ENCODE assay signal across 34 cellular contexts in genomic region chr9:98453589-98454311, GRCh38.
DNase-seq lines count a peak whose midpoint lies in the region; ATAC-seq, FAIRE-seq and TF ChIP-seq lines count a peak whose summit lies in the region.
"Had no signal": no experiment of that assay in that cellular context is flagged by ENCODE, and none has a peak within 500 bp of the region (broad histone marks: within the 10 kb centered on the region; RNA-seq: fewer than 3 reads in every experiment).

No MANE protein-coding gene starts in this region.

- H3K4me1 Mint-ChIP-seq in T-helper 17 cell, result no peaks in the 10 kb centered on the region
- H3K4me1 Mint-ChIP-seq: activated CD4-positive, alpha-beta T cell treated with anti-CD3 and anti-CD28 coated beads for 36 hours; activated T-helper 17 cell treated with anti-CD3 and anti-CD28 coated beads, Interleukin-2, amount 50 U/mL, for 72 hours; CD4-positive, CD25-positive, alpha-beta regulatory T cell; stimulated activated memory B cell treated with anti-CD40 and anti-IgM and Interleukin-4, amounts not matched to agents 10 μg/mL and 1 μg/mL and 100 μg/mL, for 72 hours had no signal

- peaks cover 55% of the 10 kb centered on the region for H3K27me3 Mint-ChIP-seq in T-helper 17 cell

- H3K36me3 Mint-ChIP-seq in T-helper 17 cell (ENCODE audit: low read depth), result no peaks in the 10 kb centered on the region
- H3K36me3 Mint-ChIP-seq: stimulated activated memory B cell treated with anti-CD40 and anti-IgM and Interleukin-4, amounts not matched to agents 10 μg/mL and 1 μg/mL and 100 μg/mL, for 72 hours; type B pancreatic cell had no signal

- H3K4me3 ChIP-seq in bronchial epithelial cell (ENCODE audit: low read depth, low read length), result no peak overlapping the region
- no peak overlapping the region for H3K4me3 ChIP-seq in small intestine (ENCODE audit: low read depth in 1 of 2, low read length in 2 of 2)
- H3K4me3 ChIP-seq: gastrocnemius medialis, GM12878, psoas muscle had no signal

- FAIRE-seq in bronchial epithelial cell (lab: Jason Lieb, UNC) (no peak), small intestine (lab: Jason Lieb, UNC) (no peak)
- FAIRE-seq: GM12878 had no signal

- peak; percentile 31 for DNase-seq in A172 (ENCODE audit: low spot score)
- peak; percentile 16 for DNase-seq in NCI-H69 (lab: John Stamatoyannopoulos, UW)
- peak; percentile 61 for DNase-seq in bronchial epithelial cell (ENCODE audit: low read depth)
- DNase-seq in kidney glomerular epithelial cell (lab: John Stamatoyannopoulos, UW), result peak; percentile 11
- DNase-seq in small intestine, result no peak
- DNase-seq in activated CD8-positive, alpha-beta memory T cell treated with anti-CD3 and anti-CD28 coated beads for 24 hours, result no peak
- DNase-seq in T-helper 17 cell, result no peak
- DNase-seq: 8988T; activated CD4-positive, alpha-beta T cell treated with anti-CD3 and anti-CD28 coated beads for 36 hours; activated CD8-positive, alpha-beta T cell treated with anti-CD3 and anti-CD28 coated beads for 36 hours; activated naive CD4-positive, alpha-beta T cell treated with anti-CD3 and anti-CD28 coated beads, Interleukin-2, amount 50 U/mL, for 16 hours; amniotic stem cell; Calu3; CD4-positive, CD25-positive, alpha-beta regulatory T cell; cortex of kidney; DMS79 treated with DMSO at 0.1 percent for 48 hours; effector memory CD4-positive, alpha-beta T cell; gastrocnemius medialis; HCEC 1CT; left cardiac atrium; NCI-H1417; NCI-H2029 treated with DMSO at 0.1 percent for 48 hours; NCI-H524 treated with DMSO at 0.1 percent for 48 hours; OCI-M1; psoas muscle; stimulated activated CD4-positive, alpha-beta T cell treated with anti-CD3 and anti-CD28 coated beads, Interleukin-15, amount 100 ng/mL, for 24 hours; T-helper 2 cell had no signal

- no peak overlapping the region for H3K27ac ChIP-seq in small intestine (ENCODE audit: low read depth in 1 of 2, low read length in 1 of 2)
- H3K27ac ChIP-seq: gastrocnemius medialis, KMS-11, psoas muscle had no signal

- no peak for TF ChIP-seq CTCF in bronchial epithelial cell (IDR thresholded peaks at IDR 0.05; ENCODE audit: insufficient read depth, low read length, severe bottlenecking)

- H3K9me3 ChIP-seq in small intestine (ENCODE audit: control insufficient read depth, low read depth) (no peaks in the 10 kb centered on the region), T-helper 17 cell (ENCODE audit: control insufficient read depth, low read length, poor library complexity, severe bottlenecking) (no peaks in the 10 kb centered on the region)
- H3K9me3 ChIP-seq: gastrocnemius medialis, psoas muscle had no signal

- ATAC-seq in T-helper 17 cell, result no peak
- no peak for ATAC-seq in GM21381 (IDR thresholded peaks at IDR 0.05; ENCODE audit: unreplicated experiment)
- ATAC-seq: activated CD4-positive, alpha-beta T cell treated with anti-CD3 and anti-CD28 coated beads for 36 hours; activated CD8-positive, alpha-beta T cell treated with anti-CD3 and anti-CD28 coated beads for 36 hours; activated T-helper 17 cell treated with anti-CD3 and anti-CD28 coated beads, Interleukin-2, amount 50 U/mL, for 72 hours; gastrocnemius medialis; GM12878; left cardiac atrium; natural killer cell treated with Interleukin-12 subunit alpha and Interleukin-12 subunit beta and Interleukin-15 and Interleukin-18, amount 100 ng/mL, for 72 hours; psoas muscle; stimulated activated memory B cell treated with anti-CD40 and anti-IgM and Interleukin-4, amounts not matched to agents 10 μg/mL and 1 μg/mL and 100 μg/mL, for 72 hours had no signal

- H3K4me1 ChIP-seq in small intestine (ENCODE audit: control insufficient read depth in 2 of 2, insufficient read depth in 1 of 2, low read depth in 1 of 2, low read length in 1 of 2), result no peaks in the 10 kb centered on the region
- H3K4me1 ChIP-seq: gastrocnemius medialis, psoas muscle had no signal

- H3K27me3 ChIP-seq in bronchial epithelial cell (ENCODE audit: control insufficient read depth, insufficient read depth, low read length), result peaks cover 3% of the 10 kb centered on the region
- H3K27me3 ChIP-seq in small intestine (ENCODE audit: control insufficient read depth in 2 of 2, insufficient read depth in 2 of 2, low read length in 2 of 2), result peaks cover 0 to 3% of the 10 kb centered on the region in 2 donors
- H3K27me3 ChIP-seq: gastrocnemius medialis had no signal

- 84 to 86% (median 86%) methylated on average over 16 of the region's 16 CpGs for WGBS in small intestine, 3 donors

- no peak overlapping the region for H3K4me3 Mint-ChIP-seq in T-helper 17 cell
- H3K4me3 Mint-ChIP-seq: activated CD4-positive, alpha-beta T cell treated with anti-CD3 and anti-CD28 coated beads for 36 hours; activated CD8-positive, alpha-beta T cell treated with anti-CD3 and anti-CD28 coated beads for 36 hours; activated T-helper 17 cell treated with anti-CD3 and anti-CD28 coated beads, Interleukin-2, amount 50 U/mL, for 72 hours; CD4-positive, CD25-positive, alpha-beta regulatory T cell; natural killer cell treated with Interleukin-12 subunit alpha and Interleukin-12 subunit beta and Interleukin-15 and Interleukin-18, amount 100 ng/mL, for 72 hours; stimulated activated memory B cell treated with anti-CD40 and anti-IgM and Interleukin-4, amounts not matched to agents 10 μg/mL and 1 μg/mL and 100 μg/mL, for 72 hours; type B pancreatic cell had no signal

- no peaks in the 10 kb centered on the region for H3K36me3 ChIP-seq in bronchial epithelial cell (ENCODE audit: control insufficient read depth, insufficient read depth, low read length)
- H3K36me3 ChIP-seq in small intestine (ENCODE audit: control insufficient read depth in 2 of 2, insufficient read depth in 2 of 2, low read length in 2 of 2), result no peaks in the 10 kb centered on the region
- H3K36me3 ChIP-seq: gastrocnemius medialis had no signal

- H3K27ac Mint-ChIP-seq in T-helper 17 cell, result no peak overlapping the region
- H3K27ac Mint-ChIP-seq: activated CD4-positive, alpha-beta T cell treated with anti-CD3 and anti-CD28 coated beads for 36 hours; activated CD8-positive, alpha-beta T cell treated with anti-CD3 and anti-CD28 coated beads for 36 hours; activated T-helper 17 cell treated with anti-CD3 and anti-CD28 coated beads, Interleukin-2, amount 50 U/mL, for 72 hours; CD4-positive, CD25-positive, alpha-beta regulatory T cell; natural killer cell treated with Interleukin-12 subunit alpha and Interleukin-12 subunit beta and Interleukin-15 and Interleukin-18, amount 100 ng/mL, for 72 hours; stimulated activated memory B cell treated with anti-CD40 and anti-IgM and Interleukin-4, amounts not matched to agents 10 μg/mL and 1 μg/mL and 100 μg/mL, for 72 hours; type B pancreatic cell had no signal

Comparison
In these comparisons a context has a peak if more than half of its experiments do, and no peak if none do; other contexts are left out.
1. DNase-seq: peak in A172 (single experiment), NCI-H69 (single experiment), bronchial epithelial cell (single experiment) and kidney glomerular epithelial cell (single experiment); none in small intestine (single experiment), activated CD8-positive, alpha-beta memory T cell treated with anti-CD3 and anti-CD28 coated beads for 24 hours (single experiment) and T-helper 17 cell (0 of 3).